ENCODE assay signal across 9 cellular contexts in genomic region chr22:23184764-23185113, GRCh38. TPM values are rescaled to one million over a fixed set of nuclear protein-coding genes. Genes with fewer than 3 reads are reported as not detected.
DNase-seq lines count a peak whose midpoint lies in the region; ATAC-seq and TF ChIP-seq lines count a peak whose summit lies in the region.
"Had no signal": no experiment of that assay in that cellular context is flagged by ENCODE, and none has a peak within 500 bp of the region (broad histone marks: within the 10 kb centered on the region; RNA-seq: fewer than 3 reads in every experiment).

No MANE protein-coding gene starts in this region.

- H3K9me3 Mint-ChIP-seq in activated naive CD8-positive, alpha-beta T cell (ENCODE audit: low read depth) = no peaks in the 10 kb centered on the region
- no peaks in the 10 kb centered on the region for H3K9me3 Mint-ChIP-seq in nephron

- H3K27me3 Mint-ChIP-seq in activated naive CD8-positive, alpha-beta T cell = no peaks in the 10 kb centered on the region
- H3K27me3 Mint-ChIP-seq in nephron (ENCODE audit: low read depth) = peaks cover 22% of the 10 kb centered on the region

- intact Hi-C loops in posterior vena cava (cut with DNase I) = loop anchor here in 1 of 2 donors (5.0 kb wide), 2 partner anchors 33 to 443 kb away; no protein-coding TSS in a partner anchor

- peaks cover 6% of the 10 kb centered on the region for H3K36me3 Mint-ChIP-seq in activated naive CD8-positive, alpha-beta T cell
- H3K36me3 Mint-ChIP-seq in nephron (ENCODE audit: low read depth) = peaks cover 32% of the 10 kb centered on the region

- peak; percentile 78 for DNase-seq in DMS153 (lab: John Stamatoyannopoulos, UW)
- DNase-seq in NCI-H1092 treated with DMSO at 0.1 percent for 48 hours (lab: John Stamatoyannopoulos, UW) = peak; percentile 36
- DNase-seq in posterior vena cava (ENCODE audit: low spot score) = no peak
- no peak for DNase-seq in NCI-H510A treated with DMSO at 0.1 percent for 48 hours (lab: John Stamatoyannopoulos, UW)
- DNase-seq in iPS-NIHi11 (ENCODE audit: low spot score) = no peak
- DNase-seq: NCI-H2227 treated with DMSO at 0.1 percent for 48 hours had no signal

- peaks cover 66% of the 10 kb centered on the region for H3K4me1 Mint-ChIP-seq in activated naive CD8-positive, alpha-beta T cell (ENCODE audit: low read depth)
- peaks cover 39% of the 10 kb centered on the region for H3K4me1 Mint-ChIP-seq in nephron

- no peak for TF ChIP-seq CTCF in nephron (IDR thresholded peaks at IDR 0.05; ENCODE audit: unreplicated experiment in 3 of 3)

- peak overlapping the region; percentile 70 for H3K4me3 Mint-ChIP-seq in activated naive CD8-positive, alpha-beta T cell
- peak overlapping the region; percentile 56 to 69 (median 66) for H3K4me3 Mint-ChIP-seq in nephron

- ATAC-seq in SK-N-SH treated with all-trans-retinoic acid at 6 μM for 48 hours = no peak

- H3K27ac Mint-ChIP-seq in activated naive CD8-positive, alpha-beta T cell = peak overlapping the region; percentile 76
- peak overlapping the region in 2 of 3 experiments; percentile 13 to 50 for H3K27ac Mint-ChIP-seq in nephron

TF ChIP-seq in SK-N-SH treated with all-trans-retinoic acid at 6 μM for 48 hours, 23 proteins besides CTCF, POLR2A, EP300 and RAD21:
- no peak for TF ChIP-seq ZC3H10 (CRISPR knock-in tag; IDR thresholded peaks at IDR 0.05)
- no peak for TF ChIP-seq ESRRG (CRISPR knock-in tag; IDR thresholded peaks at IDR 0.05)
- no peak for TF ChIP-seq PATZ1 (CRISPR knock-in tag; IDR thresholded peaks at IDR 0.05; ENCODE audit: borderline replicate concordance)
- no peak for TF ChIP-seq GLIS3 (CRISPR knock-in tag; IDR thresholded peaks at IDR 0.05)
- TF ChIP-seq ZFP3 (CRISPR knock-in tag; IDR thresholded peaks at IDR 0.05) = no peak
- TF ChIP-seq ZNF70 (CRISPR knock-in tag; IDR thresholded peaks at IDR 0.05) = no peak
- no peak for TF ChIP-seq BACH2 (CRISPR knock-in tag; IDR thresholded peaks at IDR 0.05; ENCODE audit: borderline replicate concordance)
- TF ChIP-seq CSRNP3 (CRISPR knock-in tag; IDR thresholded peaks at IDR 0.05) = no peak
- TF ChIP-seq TCF4 (CRISPR knock-in tag; IDR thresholded peaks at IDR 0.05; ENCODE audit: borderline replicate concordance) = no peak
- TF ChIP-seq TOX (CRISPR knock-in tag; IDR thresholded peaks at IDR 0.05; ENCODE audit: borderline replicate concordance) = no peak
- TF ChIP-seq ZNF565 (CRISPR knock-in tag; conservative IDR thresholded peaks at IDR 0.05; ENCODE audit: low read depth) = no peak
- TF ChIP-seq, protein P1, sequence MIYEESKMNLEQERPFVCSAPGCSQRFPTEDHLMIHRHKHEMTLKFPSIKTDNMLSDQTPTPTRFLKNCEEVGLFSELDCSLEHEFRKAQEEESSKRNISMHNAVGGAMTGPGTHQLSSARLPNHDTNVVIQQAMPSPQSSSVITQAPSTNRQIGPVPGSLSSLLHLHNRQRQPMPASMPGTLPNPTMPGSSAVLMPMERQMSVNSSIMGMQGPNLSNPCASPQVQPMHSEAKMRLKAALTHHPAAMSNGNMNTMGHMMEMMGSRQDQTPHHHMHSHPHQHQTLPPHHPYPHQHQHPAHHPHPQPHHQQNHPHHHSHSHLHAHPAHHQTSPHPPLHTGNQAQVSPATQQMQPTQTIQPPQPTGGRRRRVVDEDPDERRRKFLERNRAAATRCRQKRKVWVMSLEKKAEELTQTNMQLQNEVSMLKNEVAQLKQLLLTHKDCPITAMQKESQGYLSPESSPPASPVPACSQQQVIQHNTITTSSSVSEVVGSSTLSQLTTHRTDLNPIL (CRISPR knock-in tag; IDR thresholded peaks at IDR 0.05; ENCODE audit: low read depth) = no peak
- no peak for TF ChIP-seq OSR1 (CRISPR knock-in tag; IDR thresholded peaks at IDR 0.05)
- no peak for TF ChIP-seq ARNTL (CRISPR knock-in tag; IDR thresholded peaks at IDR 0.05; ENCODE audit: borderline replicate concordance, low read depth)
- no peak for TF ChIP-seq POU6F1 (CRISPR knock-in tag; IDR thresholded peaks at IDR 0.05; ENCODE audit: borderline replicate concordance, low read depth)
- TF ChIP-seq RARB (CRISPR knock-in tag; IDR thresholded peaks at IDR 0.05) = no peak
- no peak for TF ChIP-seq CSDC2 (CRISPR knock-in tag; IDR thresholded peaks at IDR 0.05)

RNA-seq across cellular contexts. Expression of gene BCR, which starts 4.4 kb away (rescaled TPM):
- total RNA-seq in posterior vena cava = 10 to 100 TPM; 40.3 to 47.4 TPM

RNA-seq across cellular contexts. Expression of gene RAB36, which starts 39.5 kb away (rescaled TPM):
- total RNA-seq in posterior vena cava = 1 to 10 TPM; 4.2 to 5.1 TPM

RNA-seq across cellular contexts. Expression of gene RSPH14, which starts 42.9 kb away (rescaled TPM):
- total RNA-seq in posterior vena cava = under 1 TPM; 0.32 to 0.57 TPM

Comparison
In these comparisons a context has a peak if more than half of its experiments do, and no peak if none do; other contexts are left out.
1. DNase-seq: peak in DMS153 (single experiment) and NCI-H1092 treated with DMSO at 0.1 percent for 48 hours (single experiment); none in posterior vena cava (single experiment), NCI-H510A treated with DMSO at 0.1 percent for 48 hours (single experiment) and iPS-NIHi11 (single experiment).